In genomic region chr2:214052235-214052634, GRCh38 we compare ENCODE assay signal across 7 cellular contexts.
"Had no signal": no experiment of that assay in that cellular context is flagged by ENCODE, and none has a peak within 500 bp of the region (broad histone marks: within the 10 kb centered on the region; RNA-seq: fewer than 3 reads in every experiment).

No MANE protein-coding gene starts in this region.

- H3K4me3 ChIP-seq: GM23248, K562 had no signal

- H3K27ac ChIP-seq: GM23248 had no signal

- DNase-seq: GM23248, GOT3, H7, HCEC 1CT, IMR-90 had no signal

- H3K9ac ChIP-seq: GM23248 had no signal

- FAIRE-seq: HTR-8/SVneo, K562 had no signal

- H2AFZ ChIP-seq: GM23248 had no signal
